ENCODE assay signal across 1 cellular context in genomic region chr1:105483436-105483835, GRCh38.
TF ChIP-seq lines count a peak whose summit lies in the region.

No MANE protein-coding gene starts in this region.

TF ChIP-seq in WTC11, 78 proteins besides CTCF, POLR2A, EP300 and RAD21 (continued from another document):
- no peak for TF ChIP-seq E2F5 (CRISPR knock-in tag; IDR thresholded peaks at IDR 0.05)
- TF ChIP-seq OVOL2 (CRISPR knock-in tag; IDR thresholded peaks at IDR 0.05; ENCODE audit: borderline replicate concordance) = no peak
- no peak for TF ChIP-seq GTF2I (CRISPR knock-in tag; conservative IDR thresholded peaks at IDR 0.05)
